Comparison of ENCODE assay signal across 27 cellular contexts in the genomic region with DNA sequence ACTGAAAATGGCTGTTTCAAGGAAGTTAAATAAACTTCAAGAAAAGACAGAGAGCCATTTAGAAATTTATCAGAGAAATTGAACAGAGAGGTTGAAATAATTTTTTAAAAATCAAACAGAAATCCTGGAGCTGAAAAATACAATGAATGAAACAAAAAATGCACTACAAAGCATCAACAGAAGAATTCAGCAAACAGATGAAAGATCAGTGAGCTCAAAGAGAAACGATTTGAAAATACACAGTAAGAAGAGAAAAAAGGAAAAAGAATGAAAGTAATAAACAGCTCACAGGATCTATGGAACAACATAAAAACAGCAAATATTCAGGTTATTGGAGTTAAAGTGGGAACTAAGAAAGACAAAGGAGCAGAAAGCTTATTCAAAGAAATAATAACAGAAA.
"Had no signal": no experiment of that assay in that cellular context is flagged by ENCODE, and none has a peak within 500 bp of the region (broad histone marks: within the 10 kb centered on the region; RNA-seq: fewer than 3 reads in every experiment).

No MANE protein-coding gene starts in this region.

- H3K27me3 Mint-ChIP-seq: naive B cell; progenitor cell of endocrine pancreas; stimulated activated naive CD8-positive, alpha-beta T cell treated with anti-CD3 and anti-CD28 coated beads, Interleukin-15, Interleukin-2, amounts not matched to agents 100 ng/mL and 50 ng/mL, for 24 hours had no signal

- H3K27ac ChIP-seq: left ventricle myocardium inferior, neural progenitor cell, neutrophil, right atrium auricular region, skin epidermis, suprapubic skin, thoracic aorta, tibial artery, upper lobe of right lung had no signal

- H3K9ac ChIP-seq: neural progenitor cell had no signal

- H3K4me1 Mint-ChIP-seq: mesothelial cell of epicardium, nephron progenitor cell, neural progenitor cell had no signal

- H3K36me3 ChIP-seq: neutrophil, right atrium auricular region, thoracic aorta had no signal

- H2AFZ ChIP-seq: neural progenitor cell had no signal

- H3K4me3 Mint-ChIP-seq: mesothelial cell of epicardium; natural killer cell; nephron progenitor cell; neural progenitor cell; stimulated activated naive CD8-positive, alpha-beta T cell treated with anti-CD3 and anti-CD28 coated beads, Interleukin-15, Interleukin-2, amounts not matched to agents 100 ng/mL and 50 ng/mL, for 24 hours had no signal

- H3K4me1 ChIP-seq: left ventricle myocardium inferior, neural progenitor cell, right atrium auricular region, suprapubic skin, tibial artery, upper lobe of right lung had no signal

- H3K4me3 ChIP-seq: left ventricle myocardium inferior, lung, neural progenitor cell, right atrium auricular region, skin epidermis, suprapubic skin, thoracic aorta, tibial artery, upper lobe of right lung had no signal

- DNase-seq: hypothalamus; islet precursor cell; left ventricle myocardium inferior; mesendoderm; naive B cell; natural killer cell; nephron progenitor cell; occipital lobe; stimulated activated CD4-positive, alpha-beta T cell treated with anti-CD3 and anti-CD28 coated beads, Interleukin-12 subunit alpha, Interleukin-12 subunit beta, amount 100 ng/mL, for 4 hours; stimulated activated CD4-positive, alpha-beta T cell treated with anti-CD3 and anti-CD28 coated beads, Interleukin-15, amount 100 ng/mL, for 24 hours; stimulated activated CD4-positive, alpha-beta T cell treated with anti-CD3 and anti-CD28 coated beads, Interleukin-2, amount 100 ng/mL, for 24 hours; stimulated activated CD4-positive, alpha-beta T cell treated with anti-CD3 and anti-CD28 coated beads, Interleukin-4, amount 100 ng/mL, for 1 hour; stimulated activated naive CD4-positive, alpha-beta T cell; tibial artery; trophoblast cell; upper lobe of right lung had no signal

- H3K27ac Mint-ChIP-seq: mesothelial cell of epicardium; nephron progenitor cell; neural progenitor cell; progenitor cell of endocrine pancreas; stimulated activated naive CD8-positive, alpha-beta T cell treated with anti-CD3 and anti-CD28 coated beads, Interleukin-15, Interleukin-2, amounts not matched to agents 100 ng/mL and 50 ng/mL, for 24 hours had no signal

- H3K4me2 ChIP-seq: neural progenitor cell had no signal

- ATAC-seq: natural killer cell, sciatic nerve, upper lobe of right lung had no signal

- H3K27me3 ChIP-seq: neural progenitor cell, neutrophil, right atrium auricular region, suprapubic skin, tibial artery, upper lobe of right lung had no signal
